ENCODE assay signal across 1 cellular context in the genomic region with DNA sequence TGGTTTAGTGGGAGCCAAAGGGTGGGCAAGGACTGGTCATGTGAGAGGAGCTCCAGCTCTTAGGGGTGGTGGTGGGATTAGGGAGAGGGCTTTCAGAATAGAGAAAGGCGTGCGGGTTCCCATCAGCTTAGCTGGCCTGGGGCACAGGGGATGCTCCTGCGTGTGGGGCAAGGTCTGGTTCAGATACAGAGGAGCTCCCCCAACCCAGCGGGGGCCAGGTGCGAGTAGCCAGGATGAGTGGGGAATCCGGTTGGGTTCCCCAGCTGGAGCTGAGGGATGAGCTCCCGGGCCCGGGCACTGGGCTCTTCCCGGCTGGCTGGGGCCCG.
A peak's percentile ranks its signal among the peaks of the same experiment; 100 is the strongest.
TF ChIP-seq lines count a peak whose summit lies in the region.

No MANE protein-coding gene starts in this region.

TF ChIP-seq in K562, 482 proteins besides CTCF, POLR2A, EP300 and RAD21:
- TF ChIP-seq, protein P1, sequence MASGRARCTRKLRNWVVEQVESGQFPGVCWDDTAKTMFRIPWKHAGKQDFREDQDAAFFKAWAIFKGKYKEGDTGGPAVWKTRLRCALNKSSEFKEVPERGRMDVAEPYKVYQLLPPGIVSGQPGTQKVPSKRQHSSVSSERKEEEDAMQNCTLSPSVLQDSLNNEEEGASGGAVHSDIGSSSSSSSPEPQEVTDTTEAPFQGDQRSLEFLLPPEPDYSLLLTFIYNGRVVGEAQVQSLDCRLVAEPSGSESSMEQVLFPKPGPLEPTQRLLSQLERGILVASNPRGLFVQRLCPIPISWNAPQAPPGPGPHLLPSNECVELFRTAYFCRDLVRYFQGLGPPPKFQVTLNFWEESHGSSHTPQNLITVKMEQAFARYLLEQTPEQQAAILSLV (tag; IDR thresholded peaks at IDR 0.05) = no peak
- TF ChIP-seq NR1H2 (CRISPR knock-in tag; IDR thresholded peaks at IDR 0.05) = 0 out of 2 replicates have a peak, but pooled peaks have one; percentile 18
- TF ChIP-seq PHF20 (IDR thresholded peaks at IDR 0.05; ENCODE audit: partially characterized antibody) = no peak
- TF ChIP-seq NRF1 (conservative IDR thresholded peaks at IDR 0.05 in 1 of 2, IDR thresholded peaks at IDR 0.05 in 1 of 2) = no peak
